In the genomic region with DNA sequence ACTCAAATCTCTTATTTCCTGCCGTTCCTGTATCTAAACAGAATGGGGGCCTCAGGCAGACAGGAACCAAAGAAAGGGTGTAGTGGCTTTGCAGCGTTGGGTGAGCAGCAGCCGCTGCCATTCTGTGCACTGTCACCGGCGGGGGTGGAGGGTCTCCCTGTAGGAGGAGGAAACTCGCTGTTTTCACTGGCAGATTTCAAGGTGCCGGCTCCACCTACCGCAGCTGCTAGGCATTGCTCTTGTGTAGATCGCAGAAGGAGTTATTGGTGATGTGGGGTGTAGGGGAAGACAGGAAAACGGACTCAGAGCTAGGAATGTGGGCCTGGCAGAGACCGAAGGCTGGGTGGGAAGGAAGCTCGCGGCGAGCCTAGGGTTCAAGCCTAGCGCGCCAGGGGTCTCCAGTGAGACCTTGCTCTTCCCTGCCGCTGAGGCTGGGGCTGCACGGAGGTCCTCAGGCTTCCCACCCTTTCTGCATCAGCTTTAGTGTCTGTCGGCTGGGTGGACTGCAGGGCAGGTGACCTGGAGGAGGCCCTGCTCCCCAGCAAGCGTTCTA, we compare ENCODE assay signal across 8 cellular contexts. TPM values are rescaled to one million over a fixed set of nuclear protein-coding genes. Genes with fewer than 3 reads are reported as not detected.
DNase-seq lines count a peak whose midpoint lies in the region; ATAC-seq and TF ChIP-seq lines count a peak whose summit lies in the region.

No MANE protein-coding gene starts in this region.

- H3K79me1 ChIP-seq in mesendoderm (ENCODE audit: low read length): no peaks in the 10 kb centered on the region

- peak overlapping the region; percentile 66 for H3K56ac ChIP-seq in mesendoderm (ENCODE audit: low read length)

- CTCF ChIA-PET in activated CD8-positive, alpha-beta T cell treated with anti-CD3 and anti-CD28 coated beads, Interleukin-2, amount 10 ng/mL, durations not matched to agents 7 days and 5 days (lab: Charles Lee): interaction anchor here (0.7 to 1.5 kb wide), 6 partner anchors 25 to 473 kb away, joined by 3 to 6 read pairs (median 3); no protein-coding TSS in a partner anchor

- TF ChIP-seq CTCF in BE2C (IDR thresholded peaks at IDR 0.05; ENCODE audit: low read depth, low read length): peak; percentile 91
- peak; percentile 83 for TF ChIP-seq CTCF in HFF-Myc (IDR thresholded peaks at IDR 0.05; ENCODE audit: low read depth, low read length, missing control alignments)

- POLR2A ChIA-PET in activated CD8-positive, alpha-beta T cell treated with anti-CD3 and anti-CD28 coated beads, Interleukin-2, amount 10 ng/mL, durations not matched to agents 7 days and 5 days (lab: Charles Lee): interaction anchor here (0.6 kb wide), 1 partner anchor 708 kb away, joined by 3 read pairs; no protein-coding TSS in a partner anchor

- no peaks in the 10 kb centered on the region for H3K9me3 Mint-ChIP-seq in activated CD8-positive, alpha-beta T cell treated with anti-CD3 and anti-CD28 coated beads, Interleukin-2, amount 10 ng/mL, durations not matched to agents 7 days and 5 days (ENCODE audit: insufficient read depth)
- H3K9me3 Mint-ChIP-seq in effector memory CD8-positive, alpha-beta T cell: no peaks in the 10 kb centered on the region

- no peak overlapping the region for H3K27ac ChIP-seq in mesendoderm (ENCODE audit: low read depth, low read length)

- H2BK120ac ChIP-seq in mesendoderm (ENCODE audit: low read depth, low read length): no peak overlapping the region

- H3K4me1 ChIP-seq in BE2C: peaks cover 11% of the 10 kb centered on the region
- H3K4me1 ChIP-seq in mesendoderm (ENCODE audit: control insufficient read depth, low read depth, low read length): peaks cover 2% of the 10 kb centered on the region

- H3K27ac Mint-ChIP-seq in activated CD8-positive, alpha-beta T cell treated with anti-CD3 and anti-CD28 coated beads, Interleukin-2, amount 10 ng/mL, durations not matched to agents 7 days and 5 days: no peak overlapping the region
- H3K27ac Mint-ChIP-seq in effector memory CD8-positive, alpha-beta T cell: no peak overlapping the region

- no CpG with 5 or more reads among the region's 20 CpGs for WGBS in mesendoderm (ENCODE audit: extremely low coverage, insufficient coverage, low lambda C conversion rate)

- H3K4me3 ChIP-seq in BE2C (ENCODE audit: low read depth, low read length): peak overlapping the region; percentile 37
- H3K4me3 ChIP-seq in HFF-Myc (replicated peaks; ENCODE audit: low read depth, low read length): 0 out of 2 replicates have a peak overlapping the region, but pooled peaks have one; percentile 2
- H3K4me3 ChIP-seq in mesendoderm (ENCODE audit: low read length): no peak overlapping the region

- H3K9ac ChIP-seq in mesendoderm (ENCODE audit: low read length): peak overlapping the region; percentile 23

- H3K27me3 ChIP-seq in BE2C (no peaks in the 10 kb centered on the region), mesendoderm (ENCODE audit: insufficient read depth, low read length, poor library complexity) (no peaks in the 10 kb centered on the region)

- no peak overlapping the region for H3K4ac ChIP-seq in mesendoderm (ENCODE audit: low read depth, low read length)

- H4K8ac ChIP-seq in mesendoderm (ENCODE audit: low read depth, low read length): no peak overlapping the region

- peaks cover 2% of the 10 kb centered on the region for H3K27me3 Mint-ChIP-seq in activated CD8-positive, alpha-beta T cell treated with anti-CD3 and anti-CD28 coated beads, Interleukin-2, amount 10 ng/mL, durations not matched to agents 7 days and 5 days (ENCODE audit: low read depth)
- H3K27me3 Mint-ChIP-seq in effector memory CD8-positive, alpha-beta T cell: peaks cover 20 to 40% of the 10 kb centered on the region in 2 donors

- no peaks in the 10 kb centered on the region for H3K36me3 ChIP-seq in BE2C
- no peaks in the 10 kb centered on the region for H3K36me3 ChIP-seq in mesendoderm (ENCODE audit: control insufficient read depth, insufficient read depth, low read length)

- no peak overlapping the region for H4K5ac ChIP-seq in mesendoderm (ENCODE audit: low read length)

- H2AK5ac ChIP-seq in mesendoderm (ENCODE audit: low read length): no peak overlapping the region

- no peak overlapping the region for H3K23ac ChIP-seq in mesendoderm (ENCODE audit: low read length)

- peaks cover 17% of the 10 kb centered on the region for H3K4me1 Mint-ChIP-seq in activated CD8-positive, alpha-beta T cell treated with anti-CD3 and anti-CD28 coated beads, Interleukin-2, amount 10 ng/mL, durations not matched to agents 7 days and 5 days (ENCODE audit: low read depth)
- peaks cover 9% of the 10 kb centered on the region in 2 donors for H3K4me1 Mint-ChIP-seq in effector memory CD8-positive, alpha-beta T cell (ENCODE audit: low read depth in 2 of 2)

- H3K18ac ChIP-seq in mesendoderm (ENCODE audit: low read length): no peak overlapping the region

- peak; percentile 83 for ATAC-seq in activated CD8-positive, alpha-beta T cell treated with anti-CD3 and anti-CD28 coated beads, Interleukin-2, amount 10 ng/mL, durations not matched to agents 7 days and 5 days
- ATAC-seq in effector memory CD8-positive, alpha-beta T cell (replicated peaks): peak; percentile 73

- H3K4me3 Mint-ChIP-seq in activated CD8-positive, alpha-beta T cell treated with anti-CD3 and anti-CD28 coated beads, Interleukin-2, amount 10 ng/mL, durations not matched to agents 7 days and 5 days: peak overlapping the region; percentile 50
- peak overlapping the region; percentile 48 to 73 for H3K4me3 Mint-ChIP-seq in effector memory CD8-positive, alpha-beta T cell

- H3K9me3 ChIP-seq in BE2C: no peaks in the 10 kb centered on the region

- H3K4me2 ChIP-seq in mesendoderm (ENCODE audit: low read length): peak overlapping the region; percentile 14

- H3K79me2 ChIP-seq in mesendoderm (ENCODE audit: control insufficient read depth, insufficient read depth, low read length): no peaks in the 10 kb centered on the region

- peaks cover 3% of the 10 kb centered on the region for H3K36me3 Mint-ChIP-seq in activated CD8-positive, alpha-beta T cell treated with anti-CD3 and anti-CD28 coated beads, Interleukin-2, amount 10 ng/mL, durations not matched to agents 7 days and 5 days (ENCODE audit: low read depth)
- H3K36me3 Mint-ChIP-seq in effector memory CD8-positive, alpha-beta T cell (ENCODE audit: insufficient read depth): no peaks in the 10 kb centered on the region

- DNase-seq in BE2C (peak; percentile 91), HFF-Myc (ENCODE audit: extremely low read depth, low read depth) (peak; percentile 71), NCI-H82 (lab: John Stamatoyannopoulos, UW) (peak; percentile 96), mesendoderm (peak; percentile 94), DMS79 (lab: John Stamatoyannopoulos, UW) (no peak)
- peak; percentile 70 for DNase-seq in activated CD8-positive, alpha-beta T cell treated with anti-CD3 and anti-CD28 coated beads, Interleukin-2, amount 10 ng/mL, durations not matched to agents 7 days and 5 days
- peak in 2 of 3 experiments; percentile 10 to 19 for DNase-seq in effector memory CD8-positive, alpha-beta T cell
- peak; percentile 43 for DNase-seq in stimulated activated CD8-positive, alpha-beta memory T cell treated with anti-CD3 and anti-CD28 coated beads, Interleukin-12 subunit alpha, Interleukin-12 subunit beta, amount 100 ng/mL, for 1 hour (ENCODE audit: low read depth)

- H2BK15ac ChIP-seq in mesendoderm (replicated peaks; ENCODE audit: low read depth): no peak overlapping the region

- no peak overlapping the region for H2BK5ac ChIP-seq in mesendoderm (ENCODE audit: low read length)

RNA-seq across cellular contexts. Expression of a gene that starts 20.8 kb away (rescaled TPM):
- 561 TPM for polyA plus RNA-seq in BE2C (2012; ENCODE audit: insufficient read depth, insufficient read length, low read depth)
- 100 to 1,000 TPM; 229 to 231 TPM for total RNA-seq in activated CD8-positive, alpha-beta T cell treated with anti-CD3 and anti-CD28 coated beads, Interleukin-2, amount 10 ng/mL, durations not matched to agents 7 days and 5 days
- polyA plus RNA-seq in mesendoderm (2013, experiment 1 of 2): 445 TPM
- 443 TPM for polyA plus RNA-seq in mesendoderm (2013, experiment 2 of 2)
